1 cellular context compared by ENCODE assay signal in genomic region chr12:98864363-98864762, GRCh38.
A peak's percentile ranks its signal among the peaks of the same experiment; 100 is the strongest.
TF ChIP-seq lines count a peak whose summit lies in the region.

No MANE protein-coding gene starts in this region.

TF ChIP-seq in K562, 482 proteins besides CTCF, POLR2A, EP300 and RAD21 (continued from another document):
- TF ChIP-seq SMC3 (conservative IDR thresholded peaks at IDR 0.05; ENCODE audit: insufficient read depth, low read depth, low read length), result no peak
- TF ChIP-seq CREB5 (CRISPR knock-in tag; IDR thresholded peaks at IDR 0.05), result no peak
- TF ChIP-seq ZNF134 (CRISPR knock-in tag; conservative IDR thresholded peaks at IDR 0.05), result peak; percentile 94
- TF ChIP-seq ETS2 (tag; IDR thresholded peaks at IDR 0.05; ENCODE audit: borderline replicate concordance, poor library complexity, severe bottlenecking), result no peak
TF ChIP-seq in K562: peak in this region for 1.
